In genomic region chr11:65593518-65594414, GRCh38 we compare ENCODE assay signal across 8 cellular contexts. TPM values are rescaled to one million over a fixed set of nuclear protein-coding genes. Genes with fewer than 3 reads are reported as not detected.
DNase-seq lines count a peak whose midpoint lies in the region; ATAC-seq and TF ChIP-seq lines count a peak whose summit lies in the region.

No MANE protein-coding gene starts in this region.

- H3K4me1 ChIP-seq in DOHH2 (ENCODE audit: control insufficient read depth, low read length), result peaks cover 13% of the 10 kb centered on the region
- peaks cover 3% of the 10 kb centered on the region for H3K4me1 ChIP-seq in MM.1S (ENCODE audit: low read length)
- H3K4me1 ChIP-seq in left ventricle myocardium inferior, result peaks cover 65% of the 10 kb centered on the region
- peaks cover 40 to 60% (median 56%) of the 10 kb centered on the region in 3 donors for H3K4me1 ChIP-seq in skeletal muscle tissue (ENCODE audit: control insufficient read depth in 3 of 3, insufficient read depth in 3 of 3, low read length in 3 of 3)

- no peak for ATAC-seq in GM18519 (IDR thresholded peaks at IDR 0.05; ENCODE audit: low FRiP score, unreplicated experiment)

- H3K9ac ChIP-seq in MM.1S (ENCODE audit: low read length), result no peak overlapping the region
- H3K9ac ChIP-seq in skeletal muscle tissue (ENCODE audit: low read depth in 1 of 3, low read length in 3 of 3), result peak overlapping the region; percentile 16 to 76 (median 28)

- H3K4me2 ChIP-seq in DOHH2 (ENCODE audit: low read length), result no peak overlapping the region
- no peak overlapping the region for H3K4me2 ChIP-seq in MM.1S (ENCODE audit: low read depth, low read length)

- TF ChIP-seq CTCF in DOHH2 (IDR thresholded peaks at IDR 0.05; ENCODE audit: low read depth, low read length, poor library complexity, severe bottlenecking) (peak; percentile 86), MM.1S (IDR thresholded peaks at IDR 0.05; ENCODE audit: low read length) (peak; percentile 62), left ventricle myocardium inferior (IDR thresholded peaks at IDR 0.05; ENCODE audit: borderline replicate concordance) (peak; percentile 78)

- H3K4me3 ChIP-seq in DOHH2 (ENCODE audit: low read length) (no peak overlapping the region), MM.1S (ENCODE audit: low read length) (no peak overlapping the region), left ventricle myocardium inferior (no peak overlapping the region), skeletal muscle tissue (ENCODE audit: low read length in 3 of 3) (peak overlapping the region in 1 of 3 donors; percentile 52)

- intact Hi-C loops in left ventricle myocardium inferior (cut with micrococcal nuclease), result loop anchor here (10.0 kb wide), 1 partner anchor 59 kb away; no protein-coding TSS in a partner anchor

- no peak overlapping the region for H3K4me3 Mint-ChIP-seq in activated naive CD8-positive, alpha-beta T cell treated with anti-CD3 and anti-CD28 coated beads for 36 hours

- H2AFZ ChIP-seq in MM.1S (ENCODE audit: low read length), result no peak overlapping the region

- no peaks in the 10 kb centered on the region for H3K9me3 ChIP-seq in DOHH2 (ENCODE audit: control insufficient read depth, insufficient read depth, low read length)
- H3K9me3 ChIP-seq in MM.1S (replicated peaks; ENCODE audit: insufficient read depth, low read length), result no peaks in the 10 kb centered on the region
- no peaks in the 10 kb centered on the region for H3K9me3 ChIP-seq in left ventricle myocardium inferior (replicated peaks)
- H3K9me3 ChIP-seq in skeletal muscle tissue (ENCODE audit: control insufficient read depth in 3 of 3, low read length in 3 of 3), result no peaks in the 10 kb centered on the region

- H3F3A ChIP-seq in DOHH2 (ENCODE audit: control insufficient read depth, insufficient read depth) (no peaks in the 10 kb centered on the region), MM.1S (ENCODE audit: insufficient read depth, low read length) (peaks cover under 1% of the 10 kb centered on the region; the same call in 1 of the 2 replicates)

- H3K4me1 Mint-ChIP-seq in activated naive CD8-positive, alpha-beta T cell treated with anti-CD3 and anti-CD28 coated beads for 36 hours, result peaks cover 18% of the 10 kb centered on the region

- H3K36me3 ChIP-seq in DOHH2 (ENCODE audit: control insufficient read depth, low read length) (peaks cover 12% of the 10 kb centered on the region), MM.1S (replicated peaks; ENCODE audit: insufficient read depth, low read length) (no peaks in the 10 kb centered on the region), left ventricle myocardium inferior (peaks cover 40% of the 10 kb centered on the region), skeletal muscle tissue (ENCODE audit: control insufficient read depth in 3 of 3, insufficient read depth in 3 of 3, low read length in 3 of 3) (peaks cover 34 to 37% (median 36%) of the 10 kb centered on the region in 3 donors)

- no peaks in the 10 kb centered on the region for H3K9me3 Mint-ChIP-seq in activated naive CD8-positive, alpha-beta T cell treated with anti-CD3 and anti-CD28 coated beads for 36 hours

- no peaks in the 10 kb centered on the region for H3K27me3 Mint-ChIP-seq in activated naive CD8-positive, alpha-beta T cell treated with anti-CD3 and anti-CD28 coated beads for 36 hours

- H3K79me2 ChIP-seq in DOHH2 (ENCODE audit: control insufficient read depth, low read length) (no peaks in the 10 kb centered on the region), MM.1S (ENCODE audit: low read length) (peaks cover 2% of the 10 kb centered on the region; the same call in 1 of the 2 replicates)

- H3K27me3 ChIP-seq in DOHH2 (ENCODE audit: control insufficient read depth, low read length) (no peaks in the 10 kb centered on the region), MM.1S (replicated peaks; ENCODE audit: insufficient read depth, low read length) (no peaks in the 10 kb centered on the region), left ventricle myocardium inferior (ENCODE audit: low read depth) (no peaks in the 10 kb centered on the region), skeletal muscle tissue (ENCODE audit: control insufficient read depth in 3 of 3, insufficient read depth in 3 of 3, low read length in 3 of 3) (no peaks in the 10 kb centered on the region)

- no peaks in the 10 kb centered on the region for H3K9me2 ChIP-seq in DOHH2 (replicated peaks; ENCODE audit: control insufficient read depth, low read length)
- H3K9me2 ChIP-seq in MM.1S (replicated peaks; ENCODE audit: insufficient read depth, low read length), result no peaks in the 10 kb centered on the region

- H3K36me3 Mint-ChIP-seq in activated naive CD8-positive, alpha-beta T cell treated with anti-CD3 and anti-CD28 coated beads for 36 hours, result peaks cover 4% of the 10 kb centered on the region

- H3K27ac Mint-ChIP-seq in activated naive CD8-positive, alpha-beta T cell treated with anti-CD3 and anti-CD28 coated beads for 36 hours, result no peak overlapping the region

- H4K20me1 ChIP-seq in DOHH2 (ENCODE audit: control insufficient read depth, insufficient read depth, low read depth, low read length) (no peaks in the 10 kb centered on the region), MM.1S (ENCODE audit: insufficient read depth, low read length) (no peaks in the 10 kb centered on the region)

- no peak overlapping the region for H3K27ac ChIP-seq in DOHH2 (ENCODE audit: low read depth, low read length)
- H3K27ac ChIP-seq in MM.1S (ENCODE audit: low read length), result no peak overlapping the region
- H3K27ac ChIP-seq in left ventricle myocardium inferior (replicated peaks), result peak overlapping the region; percentile 1
- H3K27ac ChIP-seq in skeletal muscle tissue (ENCODE audit: low read depth, low read length), result peak overlapping the region; percentile 39

- DNase-seq in MM.1S, result peak; percentile 13
- peak; percentile 52 for DNase-seq in activated naive CD8-positive, alpha-beta T cell treated with anti-CD3 and anti-CD28 coated beads for 36 hours
- DNase-seq in left ventricle myocardium inferior, result no peak
- DNase-seq in NCI-H2196 (lab: John Stamatoyannopoulos, UW; ENCODE audit: unreplicated experiment), result no peak
- DNase-seq in DMS153 treated with DMSO at 0.1 percent for 48 hours (lab: John Stamatoyannopoulos, UW; ENCODE audit: unreplicated experiment), result no peak

RNA-seq across cellular contexts. Expression of gene KCNK7, which starts 1.8 kb away (rescaled TPM):
- total RNA-seq in activated naive CD8-positive, alpha-beta T cell treated with anti-CD3 and anti-CD28 coated beads for 36 hours, result under 1 TPM; 0.37 to 0.62 TPM
- total RNA-seq in left ventricle myocardium inferior (0.85 TPM), skeletal muscle tissue (not detected)

RNA-seq across cellular contexts. Expression of gene EHBP1L1, which starts 17.9 kb away (rescaled TPM):
- total RNA-seq in activated naive CD8-positive, alpha-beta T cell treated with anti-CD3 and anti-CD28 coated beads for 36 hours, result 10 to 100 TPM; 55.7 to 60.0 TPM
- total RNA-seq in left ventricle myocardium inferior, result 69.5 TPM
- total RNA-seq in skeletal muscle tissue, result 157 TPM

RNA-seq across cellular contexts. Expression of gene MAP3K11, which starts 20.3 kb away (rescaled TPM):
- 10 to 100 TPM; 51.2 to 54.8 TPM for total RNA-seq in activated naive CD8-positive, alpha-beta T cell treated with anti-CD3 and anti-CD28 coated beads for 36 hours
- 32.4 TPM for total RNA-seq in left ventricle myocardium inferior
- 23.0 TPM for total RNA-seq in skeletal muscle tissue

RNA-seq across cellular contexts. Expression of gene FAM89B, which starts 21.4 kb away (rescaled TPM):
- 10 to 100 TPM; 13.6 to 15.0 TPM for total RNA-seq in activated naive CD8-positive, alpha-beta T cell treated with anti-CD3 and anti-CD28 coated beads for 36 hours
- 40.9 TPM for total RNA-seq in left ventricle myocardium inferior
- total RNA-seq in skeletal muscle tissue, result 14.6 TPM

RNA-seq across cellular contexts. Expression of gene PCNX3, which starts 21.8 kb away (rescaled TPM):
- total RNA-seq in activated naive CD8-positive, alpha-beta T cell treated with anti-CD3 and anti-CD28 coated beads for 36 hours, result 10 to 100 TPM; 40.9 to 42.6 TPM
- 11.9 TPM for total RNA-seq in left ventricle myocardium inferior
- total RNA-seq in skeletal muscle tissue, result 4.7 TPM

Comparison
In these comparisons a context has a peak if more than half of its experiments do, and no peak if none do; other contexts are left out.
1. H3K27ac ChIP-seq: peak in left ventricle myocardium inferior (single experiment) and skeletal muscle tissue (single experiment); none in DOHH2 (single experiment) and MM.1S (single experiment).
2. DNase-seq: peak in MM.1S (single experiment) and activated naive CD8-positive, alpha-beta T cell treated with anti-CD3 and anti-CD28 coated beads for 36 hours (single experiment); none in left ventricle myocardium inferior (single experiment), NCI-H2196 (single experiment) and DMS153 treated with DMSO at 0.1 percent for 48 hours (single experiment).
3. Peak in every context shown above with its lines, with median percentiles within 50 percentile points of each other: CTCF ChIP-seq.